23 cellular contexts compared by ENCODE assay signal in genomic region chr15:32067115-32067514, GRCh38. TPM values are rescaled to one million over a fixed set of nuclear protein-coding genes. Genes with fewer than 3 reads are reported as not detected.
"Had no signal": no experiment of that assay in that cellular context is flagged by ENCODE, and none has a peak within 500 bp of the region (broad histone marks: within the 10 kb centered on the region; RNA-seq: fewer than 3 reads in every experiment).

No MANE protein-coding gene starts in this region.

- H3K27me3 ChIP-seq: SJSA1 had no signal

- DNase-seq: KBM-7, MV-4-11, NCI-H1092, NCI-H1105 treated with DMSO at 0.1 percent for 48 hours, NCI-H1417 treated with DMSO at 0.1 percent for 48 hours, NCI-H146, NCI-H1694 treated with DMSO at 0.1 percent for 48 hours, NCI-H1930, NCI-H2081, NCI-H2171, NCI-H226, NCI-H446, NCI-H510A, NCI-H524 treated with DMSO at 0.1 percent for 48 hours, NCI-H69, NCI-H774, Right ventricle myocardium superior, RPMI8226, SIG-M5 had no signal

- H3K27ac ChIP-seq: SJSA1, SK-N-MC had no signal

- H3K4me3 ChIP-seq: SJSA1, SK-N-MC had no signal

- H3K36me3 ChIP-seq: SJSA1 had no signal

- FAIRE-seq: RCC 7860 had no signal

- H3K4me1 ChIP-seq: SJSA1 had no signal

RNA-seq across cellular contexts. Expression of gene CHRNA7, which starts 36.8 kb away (rescaled TPM):
- polyA plus RNA-seq: IgD-negative memory B cell had no signal
